In genomic region chr14:77040309-77040994, GRCh38 we compare ENCODE assay signal across 1 cellular context.
A peak's percentile ranks its signal among the peaks of the same experiment; 100 is the strongest.
TF ChIP-seq lines count a peak whose summit lies in the region.

No MANE protein-coding gene starts in this region.

TF ChIP-seq in neural cell, 6 proteins besides CTCF, POLR2A, EP300 and RAD21 (continued from another document):
- TF ChIP-seq REST (IDR thresholded peaks at IDR 0.05; ENCODE audit: borderline replicate concordance) = peak; percentile 84
